Comparison of ENCODE assay signal across 8 cellular contexts in the genomic region with DNA sequence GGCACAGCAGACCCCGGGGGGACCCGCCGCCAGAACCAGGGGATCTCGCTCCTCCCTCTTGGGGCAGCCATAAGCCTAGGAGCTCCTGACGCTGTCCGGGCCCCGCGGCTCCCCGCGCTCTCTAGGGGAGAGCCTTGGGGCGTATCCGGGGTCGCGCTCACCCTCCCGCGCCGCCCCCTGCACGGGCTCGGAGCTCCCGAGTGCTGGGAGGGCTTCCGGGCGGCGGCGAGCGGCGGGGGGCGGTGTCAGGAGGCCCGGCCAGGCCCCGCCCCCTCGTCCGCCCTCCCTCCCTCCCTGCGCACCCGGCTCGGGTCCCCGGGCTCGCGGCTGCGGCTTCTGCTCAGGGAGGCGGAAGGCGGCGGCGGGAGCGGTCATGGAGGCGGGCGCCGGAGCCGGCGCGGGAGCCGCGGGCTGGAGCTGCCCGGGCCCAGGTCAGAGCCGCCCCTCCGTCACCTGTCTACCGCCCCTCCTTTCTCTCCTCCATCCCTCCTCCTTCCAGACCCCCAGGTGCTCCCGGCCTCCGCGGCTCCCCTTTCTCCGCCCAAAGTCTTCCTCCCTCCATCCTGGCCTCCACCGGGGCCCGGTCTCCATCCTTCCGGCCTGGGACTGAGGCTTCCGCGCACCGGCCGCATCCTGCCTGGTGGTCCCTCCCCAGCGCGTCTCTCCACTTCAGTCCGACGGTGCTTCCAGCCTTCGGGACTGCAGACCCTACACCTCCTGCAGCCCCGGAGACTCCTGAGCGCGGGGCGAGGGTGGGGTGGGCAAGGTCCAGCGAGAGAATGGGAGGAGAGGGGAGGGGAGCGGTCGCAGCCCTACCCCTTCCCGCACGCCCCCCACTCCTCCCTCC. TPM values are rescaled to one million over a fixed set of nuclear protein-coding genes. Genes with fewer than 3 reads are reported as not detected.
DNase-seq lines count a peak whose midpoint lies in the region; ATAC-seq and TF ChIP-seq lines count a peak whose summit lies in the region.

No MANE protein-coding gene starts in this region.

- peak overlapping the region; percentile 65 for H3K4me3 ChIP-seq in PC-9

- CTCF ChIA-PET in PC-9 (lab: Charles Lee) = no interaction called here

- H3K36me3 ChIP-seq in PC-9 (ENCODE audit: low read depth) = no peaks in the 10 kb centered on the region

- intact Hi-C loops in PC-9 (cut with micrococcal nuclease; ENCODE audit: unreplicated experiment) = loop anchor here (5.0 kb wide), 2 partner anchors 36 to 71 kb away; a partner anchor contains a TSS

- TF ChIP-seq CTCF in C4-2B (conservative IDR thresholded peaks at IDR 0.05) = no peak
- no peak for TF ChIP-seq CTCF in PC-9 (conservative IDR thresholded peaks at IDR 0.05)
- no peak for TF ChIP-seq CTCF in nephron (IDR thresholded peaks at IDR 0.05; ENCODE audit: unreplicated experiment in 3 of 3)

- no peaks in the 10 kb centered on the region for H3K27me3 ChIP-seq in PC-9 (ENCODE audit: insufficient read depth, low read depth)

- ATAC-seq in GM19372 (IDR thresholded peaks at IDR 0.05; ENCODE audit: low read depth, unreplicated experiment) = peak; percentile 80
- peak; percentile 79 for ATAC-seq in HG03521 (IDR thresholded peaks at IDR 0.05; ENCODE audit: unreplicated experiment)
- peak; percentile 94 for ATAC-seq in activated T-cell treated with anti-CD3 and anti-CD28 coated beads, Interleukin-2, amount 50 U/mL, for 72 hours (replicated peaks in 1 of 2)

- H3K4me3 Mint-ChIP-seq in activated T-cell treated with anti-CD3 and anti-CD28 coated beads, Interleukin-2, amount 50 U/mL, for 72 hours = peak overlapping the region; percentile 89 to 90
- H3K4me3 Mint-ChIP-seq in nephron = peak overlapping the region; percentile 85 to 92 (median 88)

- peaks cover 4% of the 10 kb centered on the region; the same call in 1 of the 2 replicates for H3F3A ChIP-seq in PC-9 (ENCODE audit: insufficient read depth, low read depth)

- H3K27ac Mint-ChIP-seq in activated T-cell treated with anti-CD3 and anti-CD28 coated beads, Interleukin-2, amount 50 U/mL, for 72 hours = peak overlapping the region; percentile 32
- no peak overlapping the region for H3K27ac Mint-ChIP-seq in nephron

- no peaks in the 10 kb centered on the region for H3K9me3 Mint-ChIP-seq in activated T-cell treated with anti-CD3 and anti-CD28 coated beads, Interleukin-2, amount 50 U/mL, for 72 hours
- no peaks in the 10 kb centered on the region for H3K9me3 Mint-ChIP-seq in nephron

- no peaks in the 10 kb centered on the region for H4K20me1 ChIP-seq in PC-9 (ENCODE audit: insufficient read depth)

- H3K27me3 Mint-ChIP-seq in activated T-cell treated with anti-CD3 and anti-CD28 coated beads, Interleukin-2, amount 50 U/mL, for 72 hours (ENCODE audit: low read depth) = peaks cover 24% of the 10 kb centered on the region
- peaks cover 21% of the 10 kb centered on the region for H3K27me3 Mint-ChIP-seq in nephron (ENCODE audit: low read depth)

- H3K36me3 Mint-ChIP-seq in activated T-cell treated with anti-CD3 and anti-CD28 coated beads, Interleukin-2, amount 50 U/mL, for 72 hours (ENCODE audit: insufficient read depth in 2 of 2) = no peaks in the 10 kb centered on the region
- H3K36me3 Mint-ChIP-seq in nephron (ENCODE audit: low read depth) = peaks cover 20% of the 10 kb centered on the region

- H3K4me1 Mint-ChIP-seq in activated T-cell treated with anti-CD3 and anti-CD28 coated beads, Interleukin-2, amount 50 U/mL, for 72 hours (ENCODE audit: low read depth) = peaks cover 11% of the 10 kb centered on the region
- peaks cover 29% of the 10 kb centered on the region for H3K4me1 Mint-ChIP-seq in nephron

- H2AFZ ChIP-seq in PC-9 = peak overlapping the region; percentile 88

- no peaks in the 10 kb centered on the region for H3K79me2 ChIP-seq in PC-9 (ENCODE audit: low read depth)

- H3K4me2 ChIP-seq in PC-9 = peak overlapping the region; percentile 84

- H3K27ac ChIP-seq in C4-2B (peak overlapping the region; percentile 80), PC-9 (no peak overlapping the region)

- POLR2A ChIA-PET in PC-9 (lab: Charles Lee; ENCODE audit: unreplicated experiment) = no interaction called here

- H3K4me1 ChIP-seq in PC-9 (replicated peaks; ENCODE audit: insufficient read depth) = peaks cover 4% of the 10 kb centered on the region; the same call in 1 of the 2 replicates

- no peaks in the 10 kb centered on the region for H3K9me3 ChIP-seq in PC-9 (ENCODE audit: insufficient read depth, low read depth)

- no TSS peak for BruUV-seq in PC-9 (replicated peaks; lab: Mats Ljungman, UMichigan)

- DNase-seq in PC-9 = peak in 1 of 2 experiments; percentile 71
- DNase-seq in activated T-cell treated with anti-CD3 and anti-CD28 coated beads, Interleukin-2, amount 50 U/mL, for 72 hours = peak; percentile 83 to 85
- peak; percentile 44 for DNase-seq in fibroblast of gingiva (ENCODE audit: low read depth)
- peak; percentile 74 for DNase-seq in stimulated activated naive CD4-positive, alpha-beta T cell treated with Interleukin-2 at 50 U/mL for 16 hours (lab: John Stamatoyannopoulos, UW)

- H3K9me2 ChIP-seq in PC-9 (ENCODE audit: insufficient read depth) = no peaks in the 10 kb centered on the region

RNA-seq across cellular contexts. Expression of a gene that starts 0.4 kb away (rescaled TPM):
- 7.1 and 9.8 TPM in 2 replicates for total RNA-seq in PC-9 (2021)
- 1 to 10 TPM; 4.6 to 7.4 TPM for total RNA-seq in activated T-cell treated with anti-CD3 and anti-CD28 coated beads, Interleukin-2, amount 50 U/mL, for 72 hours

RNA-seq across cellular contexts. Expression of a gene that starts 15.8 kb away (rescaled TPM):
- not detected in 2 replicates for total RNA-seq in PC-9 (2021)
- total RNA-seq in activated T-cell treated with anti-CD3 and anti-CD28 coated beads, Interleukin-2, amount 50 U/mL, for 72 hours = not detected

RNA-seq across cellular contexts. Expression of a gene that starts 38.9 kb away (rescaled TPM):
- total RNA-seq in PC-9 (2021) = 75.5 and 96.6 TPM in 2 replicates
- total RNA-seq in activated T-cell treated with anti-CD3 and anti-CD28 coated beads, Interleukin-2, amount 50 U/mL, for 72 hours = under 1 TPM; 0.02 to 0.07 TPM

RNA-seq across cellular contexts. Expression of a gene that starts 52.2 kb away (rescaled TPM):
- total RNA-seq in PC-9 (2021) = 109 and 152 TPM in 2 replicates
- 10 to 100 TPM; 32.2 to 32.4 TPM for total RNA-seq in activated T-cell treated with anti-CD3 and anti-CD28 coated beads, Interleukin-2, amount 50 U/mL, for 72 hours

Comparison
In these comparisons a context has a peak if more than half of its experiments do, and no peak if none do; other contexts are left out.
1. RNA of a gene that starts 38.9 kb away (total RNA-seq): 75.5 to 96.6 TPM in PC-9; 0.02 to 0.07 TPM in activated T-cell treated with anti-CD3 and anti-CD28 coated beads, Interleukin-2, amount 50 U/mL, for 72 hours; every median in the first group is over 10 times any median in the second.
2. Peak in every context shown above with its lines, with median percentiles within 50 percentile points of each other: ATAC-seq.